In genomic region chr20:44733341-44734069, GRCh38 we compare ENCODE assay signal across 8 cellular contexts. TPM values are rescaled to one million over a fixed set of nuclear protein-coding genes. Genes with fewer than 3 reads are reported as not detected.
DNase-seq lines count a peak whose midpoint lies in the region; ATAC-seq and TF ChIP-seq lines count a peak whose summit lies in the region.

No MANE protein-coding gene starts in this region.

- no peaks in the 10 kb centered on the region for H3K36me3 Mint-ChIP-seq in activated B cell treated with CpG ODN at 0.5 μM for 24 hours (ENCODE audit: low read depth)

- DNase-seq in NCI-H524 (lab: John Stamatoyannopoulos, UW) (peak; percentile 22 to 72), NCI-H524 treated with DMSO at 0.1 percent for 48 hours (lab: John Stamatoyannopoulos, UW) (no peak), NCI-H1105 (lab: John Stamatoyannopoulos, UW) (peak; percentile 42), activated B cell treated with CpG ODN at 0.5 μM for 24 hours (peak; percentile 27), cerebellar cortex (ENCODE audit: low spot score) (peak; percentile 56), left kidney (ENCODE audit: low read depth, low spot score) (peak; percentile 74)
- DNase-seq in stimulated activated CD4-positive, alpha-beta T cell treated with anti-CD3 and anti-CD28 coated beads, Interleukin-4, amount 100 ng/mL, for 4 hours = peak; percentile 43 to 44

- H3K9me3 Mint-ChIP-seq in activated B cell treated with CpG ODN at 0.5 μM for 24 hours = peaks cover 2% of the 10 kb centered on the region

- H3K27me3 Mint-ChIP-seq in activated B cell treated with CpG ODN at 0.5 μM for 24 hours = no peaks in the 10 kb centered on the region

- TF ChIP-seq CTCF in activated B cell treated with CpG ODN at 0.5 μM for 24 hours (IDR thresholded peaks at IDR 0.05) = no peak

- ATAC-seq in activated B cell treated with CpG ODN at 0.5 μM for 24 hours (ENCODE audit: low read depth) (peak; percentile 74), HG02610 (IDR thresholded peaks at IDR 0.05; ENCODE audit: unreplicated experiment) (no peak)

- POLR2A ChIA-PET in activated B cell treated with CpG ODN at 0.5 μM for 24 hours (lab: Charles Lee) = no interaction called here

- H3K4me3 Mint-ChIP-seq in activated B cell treated with CpG ODN at 0.5 μM for 24 hours = no peak overlapping the region

- peaks cover 8% of the 10 kb centered on the region for H3K4me1 Mint-ChIP-seq in activated B cell treated with CpG ODN at 0.5 μM for 24 hours

- intact Hi-C loops in activated B cell treated with CpG ODN at 0.5 μM for 24 hours (cut with micrococcal nuclease) = loop anchor here (1.0 to 5.0 kb wide), 8 partner anchors 48 to 516 kb away; partner anchors contain the start of genes FITM2 and SERINC3

- CTCF ChIA-PET in activated B cell treated with CpG ODN at 0.5 μM for 24 hours (lab: Charles Lee) = interaction anchor here (1.0 to 2.0 kb wide), 7 partner anchors 48 to 516 kb away, joined by 3 to 11 read pairs (median 5); no protein-coding TSS in a partner anchor

- no peak overlapping the region for H3K27ac Mint-ChIP-seq in activated B cell treated with CpG ODN at 0.5 μM for 24 hours

RNA-seq across cellular contexts. Expression of gene KCNK15, which starts 12.2 kb away (rescaled TPM):
- 0.09 TPM in 1 of 2 replicates, not detected in the other for total RNA-seq in activated B cell treated with CpG ODN at 0.5 μM for 24 hours

RNA-seq across cellular contexts. Expression of gene CCN5, which starts 18.3 kb away (rescaled TPM):
- total RNA-seq in activated B cell treated with CpG ODN at 0.5 μM for 24 hours = not detected in 2 replicates
